Comparison of ENCODE assay signal across 8 cellular contexts in genomic region chr3:52536112-52536368, GRCh38. TPM values are rescaled to one million over a fixed set of nuclear protein-coding genes. Genes with fewer than 3 reads are reported as not detected.
DNase-seq lines count a peak whose midpoint lies in the region; ATAC-seq, FAIRE-seq and TF ChIP-seq lines count a peak whose summit lies in the region.

No MANE protein-coding gene starts in this region.

- 30% methylated on average over 9 of the region's 9 CpGs; no CpG with 5 or more reads in 1 of the 2 experiments for WGBS in H1 (ENCODE audit: extremely low coverage in 1 of 2, insufficient coverage in 1 of 2, insufficient read length in 1 of 2, insufficient replicate concordance in 2 of 2, low coverage in 1 of 2, low lambda C conversion rate in 2 of 2, missing lambda C conversion rate in 1 of 2), 2 experiments
- WGBS in neuronal stem cell (ENCODE audit: extremely low coverage in 2 of 2, insufficient read length in 2 of 2, insufficient replicate concordance in 1 of 2), 2 donors = no CpG with 5 or more reads among the region's 9 CpGs

- no peaks in the 10 kb centered on the region for H3K27me3 Mint-ChIP-seq in CD4-positive, CD25-positive, alpha-beta regulatory T cell

- H3K9ac ChIP-seq in OCI-LY3 (ENCODE audit: low read length) (peak overlapping the region; percentile 39), H1 (replicated peaks in 1 of 4; ENCODE audit: extremely low read depth in 1 of 4, low read depth in 3 of 4, low read length in 3 of 4) (no peak overlapping the region), neuronal stem cell (ENCODE audit: low read depth, low read length, poor library complexity) (no peak overlapping the region)

- H3K4me1 ChIP-seq in CD4-positive, CD25-positive, alpha-beta regulatory T cell (ENCODE audit: control insufficient read depth, insufficient read depth, low read length, poor library complexity, severe bottlenecking) = peaks cover 48% of the 10 kb centered on the region
- peaks cover 30% of the 10 kb centered on the region for H3K4me1 ChIP-seq in OCI-LY3 (ENCODE audit: low read length)
- H3K4me1 ChIP-seq in H1 (replicated peaks in 1 of 4; ENCODE audit: control insufficient read depth in 3 of 4, insufficient read depth in 4 of 4, low read length in 3 of 4) = peaks cover 7 to 33% (median 19%) of the 10 kb centered on the region in 4 experiments
- peaks cover 23 to 30% of the 10 kb centered on the region in 2 donors for H3K4me1 ChIP-seq in neuronal stem cell (ENCODE audit: control insufficient read depth in 2 of 2, insufficient read depth in 1 of 2, low read depth in 1 of 2, low read length in 2 of 2)

- H3K23ac ChIP-seq in H1 (ENCODE audit: insufficient read length) = no peak overlapping the region
- no peak overlapping the region for H3K23ac ChIP-seq in neuronal stem cell (ENCODE audit: low read depth, low read length, poor library complexity)

- ATAC-seq in CD4-positive, CD25-positive, alpha-beta regulatory T cell (ENCODE audit: low read depth in 2 of 2) = no peak
- no peak for ATAC-seq in GM21360 (IDR thresholded peaks at IDR 0.05; ENCODE audit: unreplicated experiment)
- no peak for ATAC-seq in HG03097 (IDR thresholded peaks at IDR 0.05; ENCODE audit: low FRiP score, unreplicated experiment)

- H3K4me3 Mint-ChIP-seq in CD4-positive, CD25-positive, alpha-beta regulatory T cell = peak overlapping the region; percentile 97 to 100 (median 99)

- no peak overlapping the region for H2BK5ac ChIP-seq in H1 (ENCODE audit: low read depth, low read length)
- H2BK5ac ChIP-seq in neuronal stem cell (ENCODE audit: low read length) = no peak overlapping the region

- H4K8ac ChIP-seq in H1 (ENCODE audit: extremely low read depth, insufficient read depth, low read length) = no peak overlapping the region
- H4K8ac ChIP-seq in neuronal stem cell (ENCODE audit: low read depth, low read length) = no peak overlapping the region

- no peak for TF ChIP-seq POLR2A in H1 (IDR thresholded peaks at IDR 0.05; ENCODE audit: control extremely low read depth in 1 of 2, low read depth in 2 of 2, low read length in 2 of 2)

- no peak overlapping the region for H3K14ac ChIP-seq in H1 (ENCODE audit: insufficient read length)
- H3K14ac ChIP-seq in neuronal stem cell (ENCODE audit: low read length) = no peak overlapping the region

- POLR2A ChIA-PET in H1 (lab: Charles Lee; ENCODE audit: partially characterized antibody) = interaction anchor here (0.6 to 2.6 kb wide), 17 partner anchors 9 to 112 kb away, joined by 3 to 16 read pairs (median 4); partner anchors contain the start of gene TNNC1

- no peak overlapping the region for H2BK20ac ChIP-seq in H1 (ENCODE audit: low read length)

- H3K4me3 ChIP-seq in CD4-positive, CD25-positive, alpha-beta regulatory T cell (ENCODE audit: low read depth, low read length) = peak overlapping the region; percentile 72
- H3K4me3 ChIP-seq in OCI-LY3 (ENCODE audit: low read length) (peak overlapping the region; percentile 71), H1 (ENCODE audit: extremely low read depth in 1 of 4, insufficient read depth in 2 of 4, low read depth in 3 of 4, low read length in 4 of 4) (peak overlapping the region in 2 of 4 experiments; percentile 3 to 31; a peak in 3 of 8 replicates), neuronal stem cell (ENCODE audit: low read length in 2 of 2) (no peak overlapping the region)

- H3K9me3 Mint-ChIP-seq in CD4-positive, CD25-positive, alpha-beta regulatory T cell = peaks cover 0 to 3% (median 0%) of the 10 kb centered on the region in 7 donors

- H4K20me1 ChIP-seq in OCI-LY3 (ENCODE audit: insufficient read depth, low read length) = peaks cover 24% of the 10 kb centered on the region
- H4K20me1 ChIP-seq in H1 (replicated peaks in 1 of 2; ENCODE audit: control insufficient read depth in 1 of 2, insufficient read depth in 2 of 2, low read length in 2 of 2) = peaks cover 12 to 27% of the 10 kb centered on the region in 2 experiments

- no peak overlapping the region for H3K4ac ChIP-seq in H1 (replicated peaks; ENCODE audit: insufficient read length, low read depth, low read length)
- H3K4ac ChIP-seq in neuronal stem cell (ENCODE audit: low read length) = no peak overlapping the region

- TF ChIP-seq EP300 in H1 (IDR thresholded peaks at IDR 0.05; ENCODE audit: borderline replicate concordance in 1 of 2, low read depth in 2 of 2, low read length in 2 of 2) = no peak

- no peak overlapping the region for H3K56ac ChIP-seq in H1 (replicated peaks; ENCODE audit: insufficient read length, low read depth, low read length)

- no peak overlapping the region for H2BK15ac ChIP-seq in H1 (ENCODE audit: low read length)
- H2BK15ac ChIP-seq in neuronal stem cell (ENCODE audit: low read length) = no peak overlapping the region

- no peak overlapping the region for H3K27ac ChIP-seq in CD4-positive, CD25-positive, alpha-beta regulatory T cell (ENCODE audit: insufficient read depth, low read length, poor library complexity, severe bottlenecking)
- H3K27ac ChIP-seq in OCI-LY3 (ENCODE audit: low read length) = 0 out of 2 replicates have a peak overlapping the region, but pooled peaks have one; percentile 7
- H3K27ac ChIP-seq in H1 (ENCODE audit: low read depth, low read length) = no peak overlapping the region
- no peak overlapping the region for H3K27ac ChIP-seq in neuronal stem cell (replicated peaks; ENCODE audit: low read length)

- no peak for DNase-seq in CD4-positive, CD25-positive, alpha-beta regulatory T cell
- DNase-seq in H1 (ENCODE audit: low read depth in 1 of 2, low spot score in 2 of 2) (no peak), neuronal stem cell (ENCODE audit: low spot score) (no peak), ecto neural progenitor cell (ENCODE audit: low spot score) (no peak), dedifferentiated amniotic fluid mesenchymal stem cell (ENCODE audit: extremely low spot score) (no peak)

- H3K27me3 ChIP-seq in CD4-positive, CD25-positive, alpha-beta regulatory T cell (ENCODE audit: control insufficient read depth, insufficient read depth, low read length) = no peaks in the 10 kb centered on the region
- H3K27me3 ChIP-seq in OCI-LY3 (ENCODE audit: low read depth, low read length) (no peaks in the 10 kb centered on the region), H1 (replicated peaks in 1 of 4; ENCODE audit: control insufficient read depth in 3 of 4, extremely low read depth in 1 of 4, insufficient read depth in 3 of 4, low read length in 3 of 4) (no peaks in the 10 kb centered on the region), neuronal stem cell (ENCODE audit: control insufficient read depth in 3 of 3, insufficient read depth in 3 of 3, low read depth in 1 of 3, low read length in 3 of 3) (no peaks in the 10 kb centered on the region)

- TF ChIP-seq CTCF in OCI-LY3 (IDR thresholded peaks at IDR 0.05; ENCODE audit: low read depth, low read length) = no peak
- TF ChIP-seq CTCF in H1 (IDR thresholded peaks at IDR 0.05; ENCODE audit: control extremely low read depth in 1 of 3, insufficient read depth in 1 of 3, low read depth in 1 of 3, low read length in 3 of 3) = no peak

- peaks cover 5% of the 10 kb centered on the region for H3K36me3 ChIP-seq in CD4-positive, CD25-positive, alpha-beta regulatory T cell (ENCODE audit: control insufficient read depth, insufficient read depth, low read length)
- H3K36me3 ChIP-seq in OCI-LY3 (replicated peaks; ENCODE audit: low read depth, low read length) = peaks cover 11% of the 10 kb centered on the region
- H3K36me3 ChIP-seq in H1 (ENCODE audit: control insufficient read depth in 2 of 4, insufficient read depth in 4 of 4, low read length in 3 of 4) = peaks cover 0 to 8% (median 0%) of the 10 kb centered on the region in 4 experiments; a peak in 4 of 8 replicates
- peaks cover 7 to 23% of the 10 kb centered on the region in 2 donors for H3K36me3 ChIP-seq in neuronal stem cell (replicated peaks in 1 of 2; ENCODE audit: control insufficient read depth in 2 of 2, insufficient read depth in 2 of 2, low read length in 2 of 2)

- H3K79me2 ChIP-seq in OCI-LY3 (ENCODE audit: low read length) = peaks cover 65% of the 10 kb centered on the region
- peaks cover 12 to 49% of the 10 kb centered on the region in 2 experiments for H3K79me2 ChIP-seq in H1 (ENCODE audit: control insufficient read depth in 1 of 2, insufficient read depth in 2 of 2, low read length in 2 of 2)

- H2AFZ ChIP-seq in OCI-LY3 (ENCODE audit: low read depth, low read length) (peak overlapping the region; percentile 44; the same call in 1 of the 2 replicates), H1 (ENCODE audit: low read length) (no peak overlapping the region), neuronal stem cell (ENCODE audit: low read length) (peak overlapping the region; percentile 67)

- H3K18ac ChIP-seq in H1 (ENCODE audit: extremely low read depth, low read length) (no peak overlapping the region), neuronal stem cell (ENCODE audit: low read length) (no peak overlapping the region)

- H4K91ac ChIP-seq in H1 (replicated peaks; ENCODE audit: insufficient read length, low read length) (no peak overlapping the region), neuronal stem cell (ENCODE audit: low read depth, low read length, poor library complexity) (no peak overlapping the region)

- peaks cover 13% of the 10 kb centered on the region for H3K36me3 Mint-ChIP-seq in CD4-positive, CD25-positive, alpha-beta regulatory T cell

- no peak overlapping the region for H2BK120ac ChIP-seq in H1 (replicated peaks; ENCODE audit: low read depth, low read length)
- H2BK120ac ChIP-seq in neuronal stem cell (ENCODE audit: low read depth, low read length) = no peak overlapping the region

- peak overlapping the region; percentile 82 for H3K4me2 ChIP-seq in OCI-LY3 (ENCODE audit: low read length)
- peak overlapping the region; percentile 39 to 89; a peak in 3 of 4 replicates for H3K4me2 ChIP-seq in H1 (ENCODE audit: insufficient read depth in 1 of 2, low read depth in 2 of 2, low read length in 2 of 2)
- H3K4me2 ChIP-seq in neuronal stem cell (ENCODE audit: insufficient read depth, low read length, poor library complexity, severe bottlenecking) = no peak overlapping the region

- H2BK12ac ChIP-seq in H1 (ENCODE audit: low read depth, low read length) (no peak overlapping the region), neuronal stem cell (ENCODE audit: low read length) (no peak overlapping the region)

- H2AK5ac ChIP-seq in H1 (ENCODE audit: low read depth, low read length) (no peak overlapping the region), neuronal stem cell (ENCODE audit: low read depth, low read length) (no peak overlapping the region)

- peaks cover 20 to 64% (median 42%) of the 10 kb centered on the region in 4 donors for H3K4me1 Mint-ChIP-seq in CD4-positive, CD25-positive, alpha-beta regulatory T cell

- H4K5ac ChIP-seq in H1 (ENCODE audit: insufficient read length, low read depth, low read length) = no peak overlapping the region

- no peak for TF ChIP-seq RAD21 in H1 (IDR thresholded peaks at IDR 0.05 in 1 of 2, conservative IDR thresholded peaks at IDR 0.05 in 1 of 2; ENCODE audit: low read depth in 2 of 2, low read length in 2 of 2)

- peaks cover 26% of the 10 kb centered on the region for H3K23me2 ChIP-seq in H1 (ENCODE audit: low read depth, low read length)

- H3K79me1 ChIP-seq in H1 (ENCODE audit: low read depth, low read length) (peaks cover 23% of the 10 kb centered on the region), neuronal stem cell (ENCODE audit: low read depth, low read length) (peaks cover 15% of the 10 kb centered on the region)

- H3K9me3 ChIP-seq in CD4-positive, CD25-positive, alpha-beta regulatory T cell (ENCODE audit: control insufficient read depth in 2 of 2, low read length in 2 of 2) = no peaks in the 10 kb centered on the region
- H3K9me3 ChIP-seq in OCI-LY3 (ENCODE audit: insufficient read depth, low read length) = no peaks in the 10 kb centered on the region
- H3K9me3 ChIP-seq in H1 (ENCODE audit: insufficient read depth in 2 of 2, low read depth in 1 of 2, low read length in 1 of 2) = no peaks in the 10 kb centered on the region
- H3K9me3 ChIP-seq in neuronal stem cell (replicated peaks in 1 of 2; ENCODE audit: control insufficient read depth in 2 of 2, insufficient read depth in 1 of 2, low read depth in 1 of 2, low read length in 2 of 2) = no peaks in the 10 kb centered on the region

- H3K27ac Mint-ChIP-seq in CD4-positive, CD25-positive, alpha-beta regulatory T cell = peak overlapping the region; percentile 56 to 99 (median 99)

- no peak for FAIRE-seq in H1 (lab: Jason Lieb, UNC)

- CTCF ChIA-PET in H1 (lab: Charles Lee; ENCODE audit: partially characterized antibody) = interaction anchor here (0.8 to 1.0 kb wide), 4 partner anchors 9 to 64 kb away, joined by 3 to 5 read pairs (median 4); no protein-coding TSS in a partner anchor

RNA-seq across cellular contexts. Expression of gene UQCC5, which starts 0.4 kb away (rescaled TPM):
- 4.5 TPM for total RNA-seq in CD4-positive, CD25-positive, alpha-beta regulatory T cell
- 10 to 100 TPM; 19.2 to 27.9 (median 23.0) TPM for polyA plus RNA-seq in CD4-positive, CD25-positive, alpha-beta regulatory T cell
- 37.7 and 39.3 TPM in 2 replicates for total RNA-seq in H1 (2021; fragmentation: NEBNext Ultra II Directional; extraction: Animal tissue kit (Norgen Biotek cat#: 25700))
- polyA plus RNA-seq in H1 (2011; rRNA removed) = 35.0 and 45.0 TPM in 2 replicates
- 55.7 TPM for polyA plus RNA-seq in H1 (2011; cell fraction: cytosol; rRNA removed)
- 59.8 TPM for polyA plus RNA-seq in H1 (2011; cell fraction: nucleus; rRNA removed)
- 33.1 to 135 TPM (median 91.0 TPM) in 4 replicates for polyA plus RNA-seq in H1 (2012, experiment 1 of 2)
- 63.3 TPM for polyA plus RNA-seq in H1 (2012, experiment 2 of 2)
- polyA plus RNA-seq in H1 (2013, experiment 1 of 2) = 68.6 TPM
- polyA plus RNA-seq in H1 (2013, experiment 2 of 2) = 73.4 TPM
- polyA minus RNA-seq in H1 (2011; rRNA and poly(A)+ RNA removed) = 4.8 and 5.1 TPM in 2 replicates
- polyA minus RNA-seq in H1 (2011; cell fraction: cytosol; rRNA and poly(A)+ RNA removed) = 14.8 TPM
- 25.4 TPM for polyA minus RNA-seq in H1 (2011; cell fraction: nucleus; rRNA and poly(A)+ RNA removed)
- polyA plus RNA-seq in neuronal stem cell (2013, experiment 1 of 2) = 41.8 TPM
- 44.8 TPM for polyA plus RNA-seq in neuronal stem cell (2013, experiment 2 of 2)

RNA-seq across cellular contexts. Expression of gene NT5DC2, which starts 2.4 kb away (rescaled TPM):
- total RNA-seq in CD4-positive, CD25-positive, alpha-beta regulatory T cell = 3.7 TPM
- polyA plus RNA-seq in CD4-positive, CD25-positive, alpha-beta regulatory T cell = under 1 TPM in 1 of 4 donors, not detected in 3; 0.81 TPM
- total RNA-seq in H1 (2021; fragmentation: NEBNext Ultra II Directional; extraction: Animal tissue kit (Norgen Biotek cat#: 25700)) = 331 and 367 TPM in 2 replicates
- 477 and 618 TPM in 2 replicates for polyA plus RNA-seq in H1 (2011; rRNA removed)
- polyA plus RNA-seq in H1 (2011; cell fraction: cytosol; rRNA removed) = 370 TPM
- polyA plus RNA-seq in H1 (2011; cell fraction: nucleus; rRNA removed) = 830 TPM
- 216 to 416 TPM (median 397 TPM) in 4 replicates for polyA plus RNA-seq in H1 (2012, experiment 1 of 2)
- 335 TPM for polyA plus RNA-seq in H1 (2012, experiment 2 of 2)
- polyA plus RNA-seq in H1 (2013, experiment 1 of 2) = 241 TPM
- 226 TPM for polyA plus RNA-seq in H1 (2013, experiment 2 of 2)
- polyA minus RNA-seq in H1 (2011; rRNA and poly(A)+ RNA removed) = 308 and 331 TPM in 2 replicates
- 233 TPM for polyA minus RNA-seq in H1 (2011; cell fraction: cytosol; rRNA and poly(A)+ RNA removed)
- polyA minus RNA-seq in H1 (2011; cell fraction: nucleus; rRNA and poly(A)+ RNA removed) = 167 TPM
- 246 TPM for polyA plus RNA-seq in neuronal stem cell (2013, experiment 1 of 2)
- polyA plus RNA-seq in neuronal stem cell (2013, experiment 2 of 2) = 233 TPM

RNA-seq across cellular contexts. Expression of gene STAB1, which starts 40.9 kb away (rescaled TPM):
- total RNA-seq in CD4-positive, CD25-positive, alpha-beta regulatory T cell = 0.42 TPM
- polyA plus RNA-seq in CD4-positive, CD25-positive, alpha-beta regulatory T cell = not detected
- total RNA-seq in H1 (2021; fragmentation: NEBNext Ultra II Directional; extraction: Animal tissue kit (Norgen Biotek cat#: 25700)) = 1.8 and 1.9 TPM in 2 replicates
- 1.0 and 1.3 TPM in 2 replicates for polyA plus RNA-seq in H1 (2011; rRNA removed)
- 0.78 TPM for polyA plus RNA-seq in H1 (2011; cell fraction: cytosol; rRNA removed)
- polyA plus RNA-seq in H1 (2011; cell fraction: nucleus; rRNA removed) = 3.9 TPM
- polyA plus RNA-seq in H1 (2012, experiment 1 of 2) = 0.64 to 1.5 TPM (median 1.2 TPM) in 4 replicates
- 0.62 TPM for polyA plus RNA-seq in H1 (2012, experiment 2 of 2)
- polyA plus RNA-seq in H1 (2013, experiment 1 of 2) = 1.2 TPM
- 0.99 TPM for polyA plus RNA-seq in H1 (2013, experiment 2 of 2)
- polyA minus RNA-seq in H1 (2011; rRNA and poly(A)+ RNA removed) = 0.85 and 1.4 TPM in 2 replicates
- polyA minus RNA-seq in H1 (2011; cell fraction: cytosol; rRNA and poly(A)+ RNA removed) = 1.7 TPM
- 2.0 TPM for polyA minus RNA-seq in H1 (2011; cell fraction: nucleus; rRNA and poly(A)+ RNA removed)
- polyA plus RNA-seq in neuronal stem cell (2013, experiment 1 of 2) = 0.10 TPM
- 0.03 TPM for polyA plus RNA-seq in neuronal stem cell (2013, experiment 2 of 2)

Comparison
In these comparisons a context has a peak if more than half of its experiments do, and no peak if none do; other contexts are left out.
1. H3K4me3 ChIP-seq: peak in CD4-positive, CD25-positive, alpha-beta regulatory T cell (single experiment) and OCI-LY3 (single experiment); none in neuronal stem cell (0 of 2).
2. RNA of gene NT5DC2, which starts 2.4 kb away (total RNA-seq): 331 to 367 TPM in H1; 3.7 TPM in CD4-positive, CD25-positive, alpha-beta regulatory T cell (single experiment); every median in the first group is over 10 times any median in the second.